In the genomic region with DNA sequence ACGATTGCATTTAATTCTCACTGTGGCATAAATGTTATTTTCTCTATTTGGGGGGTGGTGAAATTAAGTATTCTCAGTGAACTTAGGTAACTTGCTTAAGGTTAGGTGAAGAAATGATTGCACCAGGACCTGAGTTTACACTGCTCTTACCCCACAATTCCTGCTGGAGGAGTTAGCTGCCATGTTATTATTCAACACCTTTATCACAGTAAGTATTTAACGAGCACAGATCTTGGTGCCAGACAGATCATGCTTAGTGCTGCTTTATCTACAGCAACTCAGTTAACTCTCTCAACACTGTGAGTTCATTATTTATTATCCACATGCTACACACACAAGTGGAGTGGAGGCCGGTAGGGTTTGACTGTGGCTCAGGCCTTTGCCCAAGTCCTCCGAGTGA, we compare ENCODE assay signal across 24 cellular contexts.
"Had no signal": no experiment of that assay in that cellular context is flagged by ENCODE, and none has a peak within 500 bp of the region (broad histone marks: within the 10 kb centered on the region; RNA-seq: fewer than 3 reads in every experiment).

No MANE protein-coding gene starts in this region.

- DNase-seq: activated CD4-positive, alpha-beta T cell treated with anti-CD3 and anti-CD28 coated beads, Interleukin-2, amount 50 U/mL, for 4 hours; activated CD8-positive, alpha-beta memory T cell treated with anti-CD3 and anti-CD28 coated beads, Interleukin-2, amount 50 U/mL, for 48 hours; activated gamma-delta T cell; activated naive CD4-positive, alpha-beta T cell treated with anti-CD3 and anti-CD28 coated beads, Interleukin-2, amount 50 U/mL, for 16 hours; activated naive CD8-positive, alpha-beta T cell treated with anti-CD3 and anti-CD28 coated beads, Interleukin-2, amount 50 U/mL, for 24 hours; activated T-cell treated with anti-CD3 and anti-CD28 coated beads, Interleukin-2, amount 50 U/mL, for 48 hours; anterior cingulate cortex; colonic mucosa; dorsolateral prefrontal cortex; esophagus squamous epithelium; heart left ventricle; islet precursor cell; nucleus accumbens; posterior cingulate gyrus; stimulated activated CD4-positive, alpha-beta T cell treated with anti-CD3 and anti-CD28 coated beads, Interleukin-2, amount 100 ng/mL, for 48 hours; stimulated activated CD8-positive, alpha-beta memory T cell treated with anti-CD3 and anti-CD28 coated beads, Interleukin-4, amount 100 ng/mL, for 48 hours; stimulated activated naive B cell treated with anti-CD40 and anti-IgM and Interleukin-4, amounts not matched to agents 10 μg/mL and 1 μg/mL and 100 μg/mL, for 72 hours; testis had no signal

- H3K4me3 ChIP-seq: colonic mucosa, dorsolateral prefrontal cortex, esophagus squamous epithelium, heart left ventricle, testis had no signal

- H3K27me3 Mint-ChIP-seq: activated naive CD8-positive, alpha-beta T cell treated with anti-CD3 and anti-CD28 coated beads, Interleukin-2, amount 50 U/mL, for 24 hours; natural killer cell treated with Interleukin-12 subunit alpha and Interleukin-12 subunit beta and Interleukin-15 and Interleukin-18, amount 100 ng/mL, for 72 hours; stimulated activated naive B cell treated with anti-CD40 and anti-IgM and Interleukin-4, amounts not matched to agents 10 μg/mL and 1 μg/mL and 100 μg/mL, for 72 hours; type B pancreatic cell had no signal

- H3K9me3 Mint-ChIP-seq: activated naive CD8-positive, alpha-beta T cell treated with anti-CD3 and anti-CD28 coated beads, Interleukin-2, amount 50 U/mL, for 24 hours; mesothelial cell of epicardium; natural killer cell treated with Interleukin-12 subunit alpha and Interleukin-12 subunit beta and Interleukin-15 and Interleukin-18, amount 100 ng/mL, for 72 hours; T-helper 2 cell treated with Interferon-gamma antibody and Interleukin-4, amounts not matched to agents 5 μg/mL and 100 μg/mL, for 36 hours; type B pancreatic cell had no signal

- H3K27ac Mint-ChIP-seq: activated naive CD8-positive, alpha-beta T cell treated with anti-CD3 and anti-CD28 coated beads, Interleukin-2, amount 50 U/mL, for 24 hours; T-helper 2 cell treated with Interferon-gamma antibody and Interleukin-4, amounts not matched to agents 5 μg/mL and 100 μg/mL, for 36 hours; type B pancreatic cell had no signal

- H3K27me3 ChIP-seq: colonic mucosa, dorsolateral prefrontal cortex, esophagus squamous epithelium, heart left ventricle, testis had no signal

- H3K27ac ChIP-seq: colonic mucosa, esophagus squamous epithelium, heart left ventricle, testis had no signal

- H3K36me3 Mint-ChIP-seq: natural killer cell treated with Interleukin-12 subunit alpha and Interleukin-12 subunit beta and Interleukin-15 and Interleukin-18, amount 100 ng/mL, for 72 hours had no signal

- H3K4me3 Mint-ChIP-seq: activated naive CD8-positive, alpha-beta T cell treated with anti-CD3 and anti-CD28 coated beads, Interleukin-2, amount 50 U/mL, for 24 hours; mesothelial cell of epicardium; natural killer cell treated with Interleukin-12 subunit alpha and Interleukin-12 subunit beta and Interleukin-15 and Interleukin-18, amount 100 ng/mL, for 72 hours; stimulated activated naive B cell treated with anti-CD40 and anti-IgM and Interleukin-4, amounts not matched to agents 10 μg/mL and 1 μg/mL and 100 μg/mL, for 72 hours; T-helper 2 cell treated with Interferon-gamma antibody and Interleukin-4, amounts not matched to agents 5 μg/mL and 100 μg/mL, for 36 hours; type B pancreatic cell had no signal

- H3K36me3 ChIP-seq: colonic mucosa, esophagus squamous epithelium, heart left ventricle had no signal

- H3K4me1 ChIP-seq: colonic mucosa, testis had no signal

- ATAC-seq: activated naive CD8-positive, alpha-beta T cell treated with anti-CD3 and anti-CD28 coated beads, Interleukin-2, amount 50 U/mL, for 24 hours; left lobe of liver; natural killer cell treated with Interleukin-12 subunit alpha and Interleukin-12 subunit beta and Interleukin-15 and Interleukin-18, amount 100 ng/mL, for 72 hours; SK-N-SH treated with all-trans-retinoic acid at 6 μM for 48 hours; stimulated activated naive B cell treated with anti-CD40 and anti-IgM and Interleukin-4, amounts not matched to agents 10 μg/mL and 1 μg/mL and 100 μg/mL, for 72 hours had no signal

- H3K9me3 ChIP-seq: colonic mucosa, esophagus squamous epithelium, heart left ventricle, testis had no signal
